ENCODE assay signal across 18 cellular contexts in genomic region chr10:49207936-49208482, GRCh38. TPM values are rescaled to one million over a fixed set of nuclear protein-coding genes. Genes with fewer than 3 reads are reported as not detected.
DNase-seq lines count a peak whose midpoint lies in the region; ATAC-seq and TF ChIP-seq lines count a peak whose summit lies in the region.
"Had no signal": no experiment of that assay in that cellular context is flagged by ENCODE, and none has a peak within 500 bp of the region (broad histone marks: within the 10 kb centered on the region; RNA-seq: fewer than 3 reads in every experiment).

No MANE protein-coding gene starts in this region.

- H3K27ac Mint-ChIP-seq in activated naive CD4-positive, alpha-beta T cell treated with anti-CD3 and anti-CD28 coated beads, Interleukin-2, amount 10 ng/mL, durations not matched to agents 7 days and 5 days, result no peak overlapping the region
- H3K27ac Mint-ChIP-seq: CD8-positive, alpha-beta T cell; H9 had no signal

- H3K4me3 ChIP-seq in heart right ventricle, result no peak overlapping the region

- DNase-seq in heart right ventricle, result no peak
- DNase-seq in left ventricle myocardium superior, result no peak
- DNase-seq in NCI-H187 treated with DMSO at 0.1 percent for 48 hours (lab: John Stamatoyannopoulos, UW), result peak; percentile 47
- DNase-seq in SK-N-DZ (ENCODE audit: low spot score), result peak; percentile 37
- DNase-seq in 8988T, result no peak
- DNase-seq in activated naive CD4-positive, alpha-beta T cell treated with anti-CD3 and anti-CD28 coated beads, Interleukin-2, amount 10 ng/mL, durations not matched to agents 7 days and 5 days, result no peak
- DNase-seq in activated T-cell treated with anti-CD3 and anti-CD28 coated beads, Interleukin-2, amount 50 U/mL, for 1 hour, result no peak
- DNase-seq: CD8-positive, alpha-beta T cell; EL; H9; MV-4-11; NCI-H1694 treated with DMSO at 0.1 percent for 48 hours; NCI-H2171 treated with DMSO at 0.1 percent for 48 hours; NCI-H82; SHP77 treated with DMSO at 0.1 percent for 48 hours had no signal

- peaks cover 0 to 12% (median 0%) of the 10 kb centered on the region in 9 donors for H3K4me1 ChIP-seq in heart right ventricle

- TF ChIP-seq CTCF in heart right ventricle (IDR thresholded peaks at IDR 0.05), result no peak

- no peak overlapping the region for H3K4me3 Mint-ChIP-seq in activated naive CD4-positive, alpha-beta T cell treated with anti-CD3 and anti-CD28 coated beads, Interleukin-2, amount 10 ng/mL, durations not matched to agents 7 days and 5 days
- H3K4me3 Mint-ChIP-seq: CD8-positive, alpha-beta T cell; H9 had no signal

- 52 to 57% methylated on average over 9 of the region's 9 CpGs for WGBS in heart right ventricle, 2 donors

- peaks cover 68% of the 10 kb centered on the region for H3K27me3 Mint-ChIP-seq in activated naive CD4-positive, alpha-beta T cell treated with anti-CD3 and anti-CD28 coated beads, Interleukin-2, amount 10 ng/mL, durations not matched to agents 7 days and 5 days

- peak in 7 of 8 donors; percentile 28 to 67 (median 49) for ATAC-seq in heart right ventricle
- no peak for ATAC-seq in left ventricle myocardium superior
- no peak for ATAC-seq in HG03159 (IDR thresholded peaks at IDR 0.05; ENCODE audit: unreplicated experiment)
- ATAC-seq: CD8-positive, alpha-beta T cell had no signal

- no peak overlapping the region for H3K27ac ChIP-seq in heart right ventricle

- H3K36me3 ChIP-seq in heart right ventricle, result no peaks in the 10 kb centered on the region

- H3K9me3 Mint-ChIP-seq in activated naive CD4-positive, alpha-beta T cell treated with anti-CD3 and anti-CD28 coated beads, Interleukin-2, amount 10 ng/mL, durations not matched to agents 7 days and 5 days, result no peaks in the 10 kb centered on the region
- H3K9me3 Mint-ChIP-seq: CD8-positive, alpha-beta T cell had no signal

- intact Hi-C loops in heart right ventricle (cut with DNase I), result no loop called here
- intact Hi-C loops in left ventricle myocardium superior (cut with micrococcal nuclease), result no loop called here

- CTCF ChIA-PET in activated naive CD4-positive, alpha-beta T cell treated with anti-CD3 and anti-CD28 coated beads, Interleukin-2, amount 10 ng/mL, durations not matched to agents 7 days and 5 days (lab: Charles Lee), result no interaction called here

- H3K4me1 Mint-ChIP-seq in activated naive CD4-positive, alpha-beta T cell treated with anti-CD3 and anti-CD28 coated beads, Interleukin-2, amount 10 ng/mL, durations not matched to agents 7 days and 5 days, result peaks cover 2% of the 10 kb centered on the region

- peaks cover 0 to 8% (median 0%) of the 10 kb centered on the region in 7 donors for H3K27me3 ChIP-seq in heart right ventricle

- no peaks in the 10 kb centered on the region for H3K36me3 Mint-ChIP-seq in activated naive CD4-positive, alpha-beta T cell treated with anti-CD3 and anti-CD28 coated beads, Interleukin-2, amount 10 ng/mL, durations not matched to agents 7 days and 5 days
- H3K36me3 Mint-ChIP-seq: CD8-positive, alpha-beta T cell had no signal

- H3K9me3 ChIP-seq in heart right ventricle, result peaks cover 0 to 9% (median 0%) of the 10 kb centered on the region in 11 donors

RNA-seq across cellular contexts. Expression of gene TMEM273, which starts 19.8 kb away (rescaled TPM):
- total RNA-seq in heart right ventricle, result 10 to 100 TPM; 10.9 to 27.3 (median 18.6) TPM
- polyA plus RNA-seq in heart right ventricle, result 10 to 100 TPM; 17.4 to 28.5 TPM
- total RNA-seq in left ventricle myocardium superior, result 17.6 TPM
- 2.6 and 4.7 TPM in 2 replicates for polyA plus RNA-seq in SK-N-DZ (2014; cell fraction: cytosol; rRNA removed)
- 5.3 and 8.4 TPM in 2 replicates for polyA plus RNA-seq in SK-N-DZ (2014; cell fraction: nucleus; rRNA removed)
- total RNA-seq: H9, HT-29 had no signal
- polyA plus RNA-seq: BJ had no signal

Comparison
In these comparisons a context has a peak if more than half of its experiments do, and no peak if none do; other contexts are left out.
1. ATAC-seq: peak in heart right ventricle (7 of 8); none in left ventricle myocardium superior (single experiment) and HG03159 (single experiment).
2. DNase-seq: peak in NCI-H187 treated with DMSO at 0.1 percent for 48 hours (single experiment) and SK-N-DZ (single experiment); none in heart right ventricle (0 of 2), left ventricle myocardium superior (single experiment), 8988T (single experiment), activated naive CD4-positive, alpha-beta T cell treated with anti-CD3 and anti-CD28 coated beads, Interleukin-2, amount 10 ng/mL, durations not matched to agents 7 days and 5 days (single experiment) and activated T-cell treated with anti-CD3 and anti-CD28 coated beads, Interleukin-2, amount 50 U/mL, for 1 hour (single experiment).